Comparison of ENCODE assay signal across 13 cellular contexts in genomic region chr14:90645842-90646443, GRCh38.
DNase-seq lines count a peak whose midpoint lies in the region; ATAC-seq, FAIRE-seq and TF ChIP-seq lines count a peak whose summit lies in the region.
"Had no signal": no experiment of that assay in that cellular context is flagged by ENCODE, and none has a peak within 500 bp of the region (broad histone marks: within the 10 kb centered on the region; RNA-seq: fewer than 3 reads in every experiment).

No MANE protein-coding gene starts in this region.

- peak; percentile 66 for DNase-seq in DMS79 treated with DMSO at 0.1 percent for 48 hours (lab: John Stamatoyannopoulos, UW)
- peak; percentile 42 for DNase-seq in MG63
- peak; percentile 67 to 68 for DNase-seq in H1 (ENCODE audit: low read depth in 1 of 2, low spot score in 2 of 2)
- DNase-seq in neural crest cell (ENCODE audit: low read depth, low spot score) = no peak
- no peak for DNase-seq in activated T-helper 2 cell treated with anti-CD3 and anti-CD28 coated beads, Interferon-gamma antibody, Interleukin-2, Interleukin-4, amounts not matched to agents 10 μg/mL and 5 μg/mL and 100 μg/mL, durations not matched to agents 14 hours and 24 hours and 36 hours (ENCODE audit: low spot score)
- no peak for DNase-seq in activated naive CD4-positive, alpha-beta T cell treated with anti-CD3 and anti-CD28 coated beads for 36 hours
- DNase-seq in substantia nigra (lab: John Stamatoyannopoulos, UW) = no peak
- DNase-seq: activated gamma-delta T cell treated with Interleukin-2 at 50 U/mL for 16 hours, immature natural killer cell, retina had no signal

- CTCF ChIA-PET in H1 (lab: Charles Lee; ENCODE audit: partially characterized antibody) = interaction anchor here (0.5 to 3.6 kb wide), 9 partner anchors 11 to 1269 kb away, joined by 3 to 15 read pairs (median 3); no protein-coding TSS in a partner anchor
- CTCF ChIA-PET in activated naive CD4-positive, alpha-beta T cell treated with anti-CD3 and anti-CD28 coated beads for 36 hours (lab: Charles Lee) = no interaction called here

- H3K4me3 Mint-ChIP-seq in neural crest cell = no peak overlapping the region
- no peak overlapping the region for H3K4me3 Mint-ChIP-seq in activated T-helper 2 cell treated with anti-CD3 and anti-CD28 coated beads, Interferon-gamma antibody, Interleukin-2, Interleukin-4, amounts not matched to agents 10 μg/mL and 5 μg/mL and 100 μg/mL, durations not matched to agents 14 hours and 24 hours and 36 hours (ENCODE audit: low read depth)
- no peak overlapping the region for H3K4me3 Mint-ChIP-seq in activated naive CD4-positive, alpha-beta T cell treated with anti-CD3 and anti-CD28 coated beads for 36 hours
- H3K4me3 Mint-ChIP-seq: immature natural killer cell had no signal

- no peaks in the 10 kb centered on the region for H4K20me1 ChIP-seq in H1 (replicated peaks in 1 of 2; ENCODE audit: control insufficient read depth in 1 of 2, insufficient read depth in 2 of 2, low read length in 2 of 2)

- H3K27ac ChIP-seq in H1 (ENCODE audit: low read depth, low read length) = no peak overlapping the region
- no peak overlapping the region for H3K27ac ChIP-seq in substantia nigra (ENCODE audit: low read depth, low read length, poor library complexity, severe bottlenecking)
- H3K27ac ChIP-seq: VCaP had no signal

- no peak for TF ChIP-seq POLR2A in H1 (IDR thresholded peaks at IDR 0.05; ENCODE audit: control extremely low read depth in 1 of 2, low read depth in 2 of 2, low read length in 2 of 2)

- H3K36me3 ChIP-seq in MG63 = no peaks in the 10 kb centered on the region
- H3K36me3 ChIP-seq in H1 (ENCODE audit: control insufficient read depth in 2 of 4, insufficient read depth in 4 of 4, low read length in 3 of 4) = no peaks in the 10 kb centered on the region

- H2BK12ac ChIP-seq in H1 (ENCODE audit: low read depth, low read length) = peak overlapping the region; percentile 91

- peak overlapping the region; percentile 67 for H4K91ac ChIP-seq in H1 (replicated peaks; ENCODE audit: insufficient read length, low read length)

- peak; percentile 64 to 67; a peak in 2 of 3 replicates for TF ChIP-seq EP300 in H1 (IDR thresholded peaks at IDR 0.05; ENCODE audit: borderline replicate concordance in 1 of 2, low read depth in 2 of 2, low read length in 2 of 2)

- H2AFZ ChIP-seq in H1 (ENCODE audit: low read length) = no peak overlapping the region

- no peaks in the 10 kb centered on the region for H3K79me2 ChIP-seq in H1 (ENCODE audit: control insufficient read depth in 1 of 2, insufficient read depth in 2 of 2, low read length in 2 of 2)

- peaks cover 16% of the 10 kb centered on the region for H3K36me3 Mint-ChIP-seq in neural crest cell (ENCODE audit: low read depth)
- H3K36me3 Mint-ChIP-seq in activated T-helper 2 cell treated with anti-CD3 and anti-CD28 coated beads, Interferon-gamma antibody, Interleukin-2, Interleukin-4, amounts not matched to agents 10 μg/mL and 5 μg/mL and 100 μg/mL, durations not matched to agents 14 hours and 24 hours and 36 hours (ENCODE audit: low read depth) = no peaks in the 10 kb centered on the region
- H3K36me3 Mint-ChIP-seq in activated naive CD4-positive, alpha-beta T cell treated with anti-CD3 and anti-CD28 coated beads for 36 hours (ENCODE audit: low read depth) = no peaks in the 10 kb centered on the region
- H3K36me3 Mint-ChIP-seq: immature natural killer cell had no signal

- peak overlapping the region; percentile 16 for H3K27ac Mint-ChIP-seq in neural crest cell (ENCODE audit: unreplicated experiment)
- H3K27ac Mint-ChIP-seq in activated T-helper 2 cell treated with anti-CD3 and anti-CD28 coated beads, Interferon-gamma antibody, Interleukin-2, Interleukin-4, amounts not matched to agents 10 μg/mL and 5 μg/mL and 100 μg/mL, durations not matched to agents 14 hours and 24 hours and 36 hours = no peak overlapping the region
- no peak overlapping the region for H3K27ac Mint-ChIP-seq in activated naive CD4-positive, alpha-beta T cell treated with anti-CD3 and anti-CD28 coated beads for 36 hours
- H3K27ac Mint-ChIP-seq: immature natural killer cell had no signal

- H2BK15ac ChIP-seq in H1 (ENCODE audit: low read length) = no peak overlapping the region

- H3K27me3 Mint-ChIP-seq in neural crest cell (ENCODE audit: low read depth) = no peaks in the 10 kb centered on the region
- peaks cover 2% of the 10 kb centered on the region for H3K27me3 Mint-ChIP-seq in activated T-helper 2 cell treated with anti-CD3 and anti-CD28 coated beads, Interferon-gamma antibody, Interleukin-2, Interleukin-4, amounts not matched to agents 10 μg/mL and 5 μg/mL and 100 μg/mL, durations not matched to agents 14 hours and 24 hours and 36 hours (ENCODE audit: low read depth)
- H3K27me3 Mint-ChIP-seq in activated naive CD4-positive, alpha-beta T cell treated with anti-CD3 and anti-CD28 coated beads for 36 hours (ENCODE audit: low read depth) = no peaks in the 10 kb centered on the region

- H3K18ac ChIP-seq in H1 (ENCODE audit: extremely low read depth, low read length) = peak overlapping the region; percentile 42; the same call in 1 of the 2 replicates

- H3K4me2 ChIP-seq in H1 (ENCODE audit: insufficient read depth in 1 of 2, low read depth in 2 of 2, low read length in 2 of 2) = peak overlapping the region in 1 of 2 experiments; percentile 21; a peak in 1 of 4 replicates

- H3K27me3 ChIP-seq in MG63 = no peaks in the 10 kb centered on the region
- H3K27me3 ChIP-seq in H1 (replicated peaks in 1 of 4; ENCODE audit: control insufficient read depth in 3 of 4, extremely low read depth in 1 of 4, insufficient read depth in 3 of 4, low read length in 3 of 4) = no peaks in the 10 kb centered on the region

- peaks cover 12 to 26% (median 19%) of the 10 kb centered on the region in 4 experiments for H3K4me1 ChIP-seq in H1 (replicated peaks in 1 of 4; ENCODE audit: control insufficient read depth in 3 of 4, insufficient read depth in 4 of 4, low read length in 3 of 4)

- H3K56ac ChIP-seq in H1 (replicated peaks; ENCODE audit: insufficient read length, low read depth, low read length) = no peak overlapping the region

- intact Hi-C loops in activated T-helper 2 cell treated with anti-CD3 and anti-CD28 coated beads, Interferon-gamma antibody, Interleukin-2, Interleukin-4, amounts not matched to agents 10 μg/mL and 5 μg/mL and 100 μg/mL, durations not matched to agents 14 hours and 24 hours and 36 hours (cut with micrococcal nuclease) = no loop called here
- intact Hi-C loops in activated naive CD4-positive, alpha-beta T cell treated with anti-CD3 and anti-CD28 coated beads for 36 hours (cut with micrococcal nuclease) = no loop called here

- no peaks in the 10 kb centered on the region for H3K9me3 Mint-ChIP-seq in neural crest cell
- no peaks in the 10 kb centered on the region for H3K9me3 Mint-ChIP-seq in activated T-helper 2 cell treated with anti-CD3 and anti-CD28 coated beads, Interferon-gamma antibody, Interleukin-2, Interleukin-4, amounts not matched to agents 10 μg/mL and 5 μg/mL and 100 μg/mL, durations not matched to agents 14 hours and 24 hours and 36 hours
- H3K9me3 Mint-ChIP-seq in activated naive CD4-positive, alpha-beta T cell treated with anti-CD3 and anti-CD28 coated beads for 36 hours = no peaks in the 10 kb centered on the region
- H3K9me3 Mint-ChIP-seq: CD14-positive monocyte, immature natural killer cell had no signal

- 83% methylated on average over 6 of the region's 6 CpGs; no CpG with 5 or more reads in 1 of the 2 experiments for WGBS in H1 (ENCODE audit: extremely low coverage in 1 of 2, insufficient coverage in 1 of 2, insufficient read length in 1 of 2, insufficient replicate concordance in 2 of 2, low coverage in 1 of 2, low lambda C conversion rate in 2 of 2, missing lambda C conversion rate in 1 of 2), 2 experiments

- H3K4me1 Mint-ChIP-seq in neural crest cell = peaks cover 42% of the 10 kb centered on the region
- no peaks in the 10 kb centered on the region for H3K4me1 Mint-ChIP-seq in activated T-helper 2 cell treated with anti-CD3 and anti-CD28 coated beads, Interferon-gamma antibody, Interleukin-2, Interleukin-4, amounts not matched to agents 10 μg/mL and 5 μg/mL and 100 μg/mL, durations not matched to agents 14 hours and 24 hours and 36 hours (ENCODE audit: low read depth)
- H3K4me1 Mint-ChIP-seq in activated naive CD4-positive, alpha-beta T cell treated with anti-CD3 and anti-CD28 coated beads for 36 hours (ENCODE audit: low read depth) = no peaks in the 10 kb centered on the region
- H3K4me1 Mint-ChIP-seq: immature natural killer cell had no signal

- peaks cover 4% of the 10 kb centered on the region; the same call in 1 of the 2 replicates for H3K23me2 ChIP-seq in H1 (ENCODE audit: low read depth, low read length)

- H3K9ac ChIP-seq in H1 (replicated peaks in 1 of 4; ENCODE audit: extremely low read depth in 1 of 4, low read depth in 3 of 4, low read length in 3 of 4) = no peak overlapping the region

- POLR2A ChIA-PET in H1 (lab: Charles Lee; ENCODE audit: partially characterized antibody) = interaction anchor here (0.8 to 1.1 kb wide), 3 partner anchors 12 to 249 kb away, joined by 3 to 4 read pairs (median 3); partner anchors contain the start of gene CALM1

- H2BK5ac ChIP-seq in H1 (ENCODE audit: low read depth, low read length) = peak overlapping the region; percentile 69; the same call in 1 of the 2 replicates

- no peak overlapping the region for H3K4me3 ChIP-seq in MG63
- H3K4me3 ChIP-seq in H1 (ENCODE audit: extremely low read depth in 1 of 4, insufficient read depth in 2 of 4, low read depth in 3 of 4, low read length in 4 of 4) = no peak overlapping the region

- no peaks in the 10 kb centered on the region for H3K79me1 ChIP-seq in H1 (ENCODE audit: low read depth, low read length)

- H3K14ac ChIP-seq in H1 (ENCODE audit: insufficient read length) = no peak overlapping the region

- no peaks in the 10 kb centered on the region for H3K9me3 ChIP-seq in MG63
- H3K9me3 ChIP-seq in H1 (ENCODE audit: insufficient read depth in 2 of 2, low read depth in 1 of 2, low read length in 1 of 2) = no peaks in the 10 kb centered on the region

- peak overlapping the region; percentile 38 for H2BK120ac ChIP-seq in H1 (replicated peaks; ENCODE audit: low read depth, low read length)

- peak; percentile 69 for FAIRE-seq in H1 (lab: Jason Lieb, UNC)

- no peak overlapping the region for H3K23ac ChIP-seq in H1 (ENCODE audit: insufficient read length)

- no peak for ATAC-seq in HG02763 (IDR thresholded peaks at IDR 0.05; ENCODE audit: unreplicated experiment)

- H4K8ac ChIP-seq in H1 (ENCODE audit: extremely low read depth, insufficient read depth, low read length) = no peak overlapping the region

- no peak overlapping the region for H4K5ac ChIP-seq in H1 (ENCODE audit: insufficient read length, low read depth, low read length)

- TF ChIP-seq CTCF in H1 (IDR thresholded peaks at IDR 0.05; ENCODE audit: control extremely low read depth in 1 of 3, insufficient read depth in 1 of 3, low read depth in 1 of 3, low read length in 3 of 3) = no peak; a peak in 1 of 4 replicates
- no peak for TF ChIP-seq CTCF in neural crest cell (conservative IDR thresholded peaks at IDR 0.05)

- no peak for TF ChIP-seq RAD21 in H1 (IDR thresholded peaks at IDR 0.05 in 1 of 2, conservative IDR thresholded peaks at IDR 0.05 in 1 of 2; ENCODE audit: low read depth in 2 of 2, low read length in 2 of 2)

- no peak overlapping the region for H3K4ac ChIP-seq in H1 (replicated peaks; ENCODE audit: insufficient read length, low read depth, low read length)

- peak overlapping the region; percentile 25; the same call in 1 of the 2 replicates for H2BK20ac ChIP-seq in H1 (ENCODE audit: low read length)

- peak overlapping the region; percentile 54 for H2AK5ac ChIP-seq in H1 (ENCODE audit: low read depth, low read length)

Comparison
In these comparisons a context has a peak if more than half of its experiments do, and no peak if none do; other contexts are left out.
1. DNase-seq: peak in DMS79 treated with DMSO at 0.1 percent for 48 hours (single experiment), MG63 (single experiment) and H1 (2 of 2); none in neural crest cell (single experiment), activated T-helper 2 cell treated with anti-CD3 and anti-CD28 coated beads, Interferon-gamma antibody, Interleukin-2, Interleukin-4, amounts not matched to agents 10 μg/mL and 5 μg/mL and 100 μg/mL, durations not matched to agents 14 hours and 24 hours and 36 hours (single experiment), activated naive CD4-positive, alpha-beta T cell treated with anti-CD3 and anti-CD28 coated beads for 36 hours (single experiment) and substantia nigra (0 of 49).